8 cellular contexts compared by ENCODE assay signal in genomic region chr12:111409403-111410228, GRCh38. TPM values are rescaled to one million over a fixed set of nuclear protein-coding genes. Genes with fewer than 3 reads are reported as not detected.
DNase-seq lines count a peak whose midpoint lies in the region; ATAC-seq and TF ChIP-seq lines count a peak whose summit lies in the region.

No MANE protein-coding gene starts in this region.

- H3K4me3 Mint-ChIP-seq in type B pancreatic cell: no peak overlapping the region

- H3K4me1 ChIP-seq in RWPE2 (ENCODE audit: insufficient read depth, poor library complexity, severe bottlenecking) (peaks cover 47% of the 10 kb centered on the region), mesodermal cell (ENCODE audit: control insufficient read depth, insufficient read depth, low read length, poor library complexity, severe bottlenecking) (peaks cover 68% of the 10 kb centered on the region)

- TF ChIP-seq CTCF in RWPE2 (IDR thresholded peaks at IDR 0.05; ENCODE audit: poor library complexity, severe bottlenecking) (no peak), type B pancreatic cell (conservative IDR thresholded peaks at IDR 0.05) (no peak)

- H3K4me1 Mint-ChIP-seq in type B pancreatic cell (ENCODE audit: unreplicated experiment): peaks cover 30% of the 10 kb centered on the region

- WGBS in mesodermal cell (ENCODE audit: insufficient coverage in 2 of 2), 2 experiments: 71 to 73% methylated on average over 16 to 21 of the region's 25 CpGs

- H3K9me3 ChIP-seq in RWPE2 (ENCODE audit: severe bottlenecking): no peaks in the 10 kb centered on the region
- no peaks in the 10 kb centered on the region for H3K9me3 ChIP-seq in mesodermal cell (ENCODE audit: control insufficient read depth, low read length)

- ATAC-seq in RWPE2 (ENCODE audit: low read depth): peak; percentile 13; the same call in 1 of the 3 replicates
- no peak for ATAC-seq in GM18907 (IDR thresholded peaks at IDR 0.05; ENCODE audit: unreplicated experiment)
- ATAC-seq in HG02938 (IDR thresholded peaks at IDR 0.05; ENCODE audit: unreplicated experiment): no peak

- no peak overlapping the region for H3K27ac Mint-ChIP-seq in type B pancreatic cell

- no peaks in the 10 kb centered on the region for H3K36me3 ChIP-seq in RWPE2 (ENCODE audit: low read depth)
- H3K36me3 ChIP-seq in mesodermal cell (ENCODE audit: control insufficient read depth, insufficient read depth, low read length): peaks cover 6% of the 10 kb centered on the region

- H3K27ac ChIP-seq in RWPE2 (ENCODE audit: poor library complexity, severe bottlenecking) (peak overlapping the region; percentile 79), caudate nucleus (ENCODE audit: low read depth, low read length) (peak overlapping the region; percentile 39), mesodermal cell (ENCODE audit: low read depth, low read length, severe bottlenecking) (peak overlapping the region; percentile 79)

- no peaks in the 10 kb centered on the region for H3K27me3 ChIP-seq in RWPE2 (ENCODE audit: insufficient read depth, poor library complexity, severe bottlenecking)

- H3K4me3 ChIP-seq in GM08714 (ENCODE audit: low read length): peak overlapping the region; percentile 86; the same call in 1 of the 2 replicates
- no peak overlapping the region for H3K4me3 ChIP-seq in RWPE2 (ENCODE audit: severe bottlenecking)
- H3K4me3 ChIP-seq in mesodermal cell (ENCODE audit: extremely low read depth, insufficient read depth, low read length, poor library complexity, severe bottlenecking): peak overlapping the region; percentile 14

- no peaks in the 10 kb centered on the region for H3K9me3 Mint-ChIP-seq in type B pancreatic cell

- DNase-seq in RWPE2 (ENCODE audit: low spot score) (no peak), caudate nucleus (lab: John Stamatoyannopoulos, UW) (peak in 13 of 61 donors; percentile 8 to 48 (median 21)), type B pancreatic cell (ENCODE audit: extremely low spot score, unreplicated experiment) (no peak)
- DNase-seq in activated CD4-positive, CD25-positive, alpha-beta regulatory T cell (lab: John Stamatoyannopoulos, UW): no peak

- H3K27me3 Mint-ChIP-seq in type B pancreatic cell: peaks cover 21% of the 10 kb centered on the region

- H3K36me3 Mint-ChIP-seq in type B pancreatic cell: no peaks in the 10 kb centered on the region

RNA-seq across cellular contexts. Expression of gene SH2B3, which starts 3.9 kb away (rescaled TPM):
- polyA plus RNA-seq in mesodermal cell (2013, experiment 1 of 2): 25.4 TPM
- 21.4 TPM for polyA plus RNA-seq in mesodermal cell (2013, experiment 2 of 2)
- total RNA-seq in type B pancreatic cell (ENCODE audit: low replicate concordance): 2.4 and 5.2 TPM in 2 replicates

RNA-seq across cellular contexts. Expression of gene PHETA1, which starts 40.7 kb away (rescaled TPM):
- polyA plus RNA-seq in mesodermal cell (2013, experiment 1 of 2): 10.8 TPM
- 6.9 TPM for polyA plus RNA-seq in mesodermal cell (2013, experiment 2 of 2)
- 25.5 and 27.4 TPM in 2 replicates for total RNA-seq in type B pancreatic cell (ENCODE audit: low replicate concordance)
